In the genomic region with DNA sequence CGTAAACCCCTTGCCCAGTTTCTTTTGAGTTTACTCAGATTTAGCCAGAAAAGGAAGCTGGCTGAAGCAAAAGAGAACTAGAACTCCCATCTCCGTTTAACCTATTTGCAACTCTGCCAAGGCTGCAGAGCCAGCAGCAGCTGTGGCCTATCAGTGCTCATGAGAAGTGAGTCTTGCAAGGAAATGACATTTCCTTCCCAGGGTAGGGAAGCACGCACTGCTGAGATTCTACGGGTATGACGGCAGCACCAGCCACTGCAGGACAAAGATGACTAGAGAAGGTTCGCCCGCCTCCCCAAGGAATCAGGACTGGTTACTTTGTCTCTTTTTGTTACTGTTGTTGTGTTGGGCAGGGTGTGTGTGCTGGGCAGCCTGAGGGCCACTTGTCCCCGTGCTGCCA, we compare ENCODE assay signal across 8 cellular contexts. TPM values are rescaled to one million over a fixed set of nuclear protein-coding genes. Genes with fewer than 3 reads are reported as not detected.
DNase-seq lines count a peak whose midpoint lies in the region; ATAC-seq and TF ChIP-seq lines count a peak whose summit lies in the region.

No MANE protein-coding gene starts in this region.

- intact Hi-C loops in CD14-positive monocyte (cut with micrococcal nuclease) (no loop called here), posterior vena cava (cut with DNase I) (no loop called here)

- H3K36me3 Mint-ChIP-seq in CD14-positive monocyte (peaks cover 0 to 3% of the 10 kb centered on the region in 2 donors), immature natural killer cell (no peaks in the 10 kb centered on the region)

- no peak for TF ChIP-seq CTCF in CD14-positive monocyte (IDR thresholded peaks at IDR 0.05)
- TF ChIP-seq CTCF in foreskin fibroblast (IDR thresholded peaks at IDR 0.05; ENCODE audit: low read depth, low read length): no peak

- peaks cover 0 to 3% (median 0%) of the 10 kb centered on the region in 7 donors for H3K9me3 Mint-ChIP-seq in CD14-positive monocyte
- H3K9me3 Mint-ChIP-seq in immature natural killer cell: no peaks in the 10 kb centered on the region

- H3K4me3 ChIP-seq in foreskin fibroblast (ENCODE audit: low read depth in 1 of 2, low read length in 2 of 2): no peak overlapping the region

- H3K4me1 Mint-ChIP-seq in CD14-positive monocyte (peaks cover 33% of the 10 kb centered on the region), immature natural killer cell (peaks cover 0 to 18% of the 10 kb centered on the region in 2 donors)

- H3K27ac Mint-ChIP-seq in CD14-positive monocyte (peak overlapping the region; percentile 2 to 83 (median 70)), immature natural killer cell (no peak overlapping the region)

- peak; percentile 83 for ATAC-seq in GM21528 (IDR thresholded peaks at IDR 0.05; ENCODE audit: low FRiP score, unreplicated experiment)

- peaks cover 0 to 2% (median 0%) of the 10 kb centered on the region in 3 donors for H3K27me3 Mint-ChIP-seq in CD14-positive monocyte (ENCODE audit: low read depth in 3 of 3)
- H3K27me3 Mint-ChIP-seq in immature natural killer cell (ENCODE audit: low read depth in 3 of 3): peaks cover 0 to 1% (median 0%) of the 10 kb centered on the region in 3 donors

- DNase-seq in CD14-positive monocyte (ENCODE audit: low spot score): peak; percentile 55
- peak; percentile 22 for DNase-seq in NAMALWA (ENCODE audit: low spot score)
- peak; percentile 70 to 71 for DNase-seq in foreskin fibroblast
- DNase-seq in posterior vena cava (ENCODE audit: low spot score): peak; percentile 89
- DNase-seq in SHP77 (lab: John Stamatoyannopoulos, UW): no peak
- DNase-seq in NCI-H1417 treated with DMSO at 0.1 percent for 48 hours (lab: John Stamatoyannopoulos, UW): no peak
- DNase-seq in immature natural killer cell: no peak

- H3K4me3 Mint-ChIP-seq in CD14-positive monocyte (peak overlapping the region; percentile 65 to 79), immature natural killer cell (no peak overlapping the region)

RNA-seq across cellular contexts. Expression of gene PPP1R3G, which starts 47.6 kb away (rescaled TPM):
- polyA plus RNA-seq in CD14-positive monocyte: under 1 TPM; 0.13 to 0.15 TPM
- total RNA-seq in posterior vena cava: 1 to 10 TPM; 2.8 to 4.2 TPM
- not detected for polyA plus RNA-seq in immature natural killer cell

Comparison
In these comparisons a context has a peak if more than half of its experiments do, and no peak if none do; other contexts are left out.
1. DNase-seq: peak in CD14-positive monocyte (single experiment), NAMALWA (single experiment), foreskin fibroblast (2 of 2) and posterior vena cava (single experiment); none in SHP77 (0 of 2), NCI-H1417 treated with DMSO at 0.1 percent for 48 hours (single experiment) and immature natural killer cell (0 of 3).
2. H3K27ac Mint-ChIP-seq: peak in CD14-positive monocyte (7 of 7); none in immature natural killer cell (0 of 6).
3. H3K4me3 Mint-ChIP-seq: peak in CD14-positive monocyte (2 of 2); none in immature natural killer cell (0 of 5).